ENCODE assay signal across 30 cellular contexts in the genomic region with DNA sequence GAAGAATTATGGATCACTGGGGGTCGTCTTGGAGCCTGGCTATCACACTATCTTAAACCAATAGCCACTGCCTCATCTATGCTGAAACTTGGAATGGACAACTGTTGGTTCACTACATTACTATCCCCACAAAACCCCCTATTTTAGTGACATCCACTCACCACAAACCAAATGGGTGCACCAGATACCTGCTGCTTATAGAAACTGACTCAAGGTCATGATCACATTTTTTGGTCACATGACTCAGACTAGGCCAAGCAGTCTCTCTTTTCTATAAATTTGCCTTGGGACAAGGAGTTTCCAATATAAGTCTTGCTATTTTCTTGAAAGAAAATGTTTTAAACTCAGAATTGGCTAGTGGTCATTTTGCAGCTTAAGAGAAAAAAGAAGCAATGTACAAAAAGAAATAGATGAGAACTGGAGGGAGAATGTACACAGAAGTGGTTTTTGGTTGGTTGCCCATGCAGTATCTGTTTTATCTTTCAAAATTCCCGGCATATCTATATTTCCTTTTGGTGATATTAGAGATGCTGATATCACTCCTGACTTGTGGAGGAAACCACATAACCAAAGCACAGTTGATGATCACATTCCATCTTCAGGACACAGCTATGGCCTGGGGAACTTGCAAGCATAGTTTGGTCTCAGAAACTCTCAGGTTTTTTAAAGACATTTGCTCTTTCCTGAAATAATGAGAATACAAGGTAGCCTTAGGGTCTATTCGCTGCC.
DNase-seq lines count a peak whose midpoint lies in the region; ATAC-seq and TF ChIP-seq lines count a peak whose summit lies in the region.
"Had no signal": no experiment of that assay in that cellular context is flagged by ENCODE, and none has a peak within 500 bp of the region (broad histone marks: within the 10 kb centered on the region; RNA-seq: fewer than 3 reads in every experiment).

No MANE protein-coding gene starts in this region.

- no peak overlapping the region for H2BK20ac ChIP-seq in H9 (ENCODE audit: low read depth, low read length, poor library complexity, severe bottlenecking)

- H3K27ac ChIP-seq in H9 (ENCODE audit: insufficient read length, low read depth, low read length): no peak overlapping the region
- H3K27ac ChIP-seq in effector memory CD4-positive, alpha-beta T cell (ENCODE audit: insufficient read depth, low read length, poor library complexity, severe bottlenecking): no peak overlapping the region
- H3K27ac ChIP-seq: esophagus squamous epithelium, right atrium auricular region, thoracic aorta, VCaP had no signal

- no peaks in the 10 kb centered on the region for H3K27me3 Mint-ChIP-seq in H9 (ENCODE audit: low read depth)
- H3K27me3 Mint-ChIP-seq: activated CD4-positive, alpha-beta T cell treated with anti-CD3 and anti-CD28 coated beads, Interleukin-2, amount 10 ng/mL, durations not matched to agents 24 days and 14 days; B cell; stimulated activated naive CD8-positive, alpha-beta T cell treated with anti-CD3 and anti-CD28 coated beads, Interleukin-15, amount 100 ng/mL, for 72 hours had no signal

- TF ChIP-seq CTCF in astrocyte of the spinal cord (IDR thresholded peaks at IDR 0.05; ENCODE audit: low read depth, low read length) (no peak), H9 (conservative IDR thresholded peaks at IDR 0.05) (no peak)

- no peak overlapping the region for H2BK15ac ChIP-seq in H9 (ENCODE audit: low read depth, low read length)

- DNase-seq in ACHN: peak; percentile 15
- DNase-seq in astrocyte of the spinal cord (ENCODE audit: low read depth, low spot score): peak; percentile 45
- peak; percentile 75 for DNase-seq in iris pigment epithelial cell (ENCODE audit: low read depth)
- DNase-seq in H9: no peak
- DNase-seq in effector memory CD4-positive, alpha-beta T cell: no peak
- DNase-seq in activated naive CD4-positive, alpha-beta T cell treated with Interleukin-2 at 50 U/mL for 16 hours: no peak
- DNase-seq: activated CD4-positive, alpha-beta T cell treated with anti-CD3 and anti-CD28 coated beads, Interleukin-2, amount 10 ng/mL, durations not matched to agents 24 days and 14 days; activated CD8-positive, alpha-beta memory T cell treated with anti-CD3 and anti-CD28 coated beads for 24 hours; activated effector memory CD4-positive, alpha-beta T cell treated with anti-CD3 and anti-CD28 coated beads, Interleukin-2, amount 50 U/mL, for 16 hours; activated naive CD8-positive, alpha-beta T cell treated with anti-CD3 and anti-CD28 coated beads for 36 hours; activated T-cell treated with anti-CD3 and anti-CD28 coated beads for 4 hours; CD8-positive, alpha-beta memory T cell; esophagus squamous epithelium; immature natural killer cell; Kasumi-1; mesenchymal stem cell; NCI-H146; posterior cingulate gyrus; stimulated activated CD4-positive, alpha-beta T cell treated with anti-CD3 and anti-CD28 coated beads, Interleukin-2, amount 100 ng/mL, for 24 hours; stimulated activated naive CD8-positive, alpha-beta T cell treated with anti-CD3 and anti-CD28 coated beads, Interleukin-15, amount 100 ng/mL, for 72 hours; T1000 had no signal

- H4K8ac ChIP-seq in H9 (replicated peaks; ENCODE audit: insufficient read length, low read depth, low read length): no peak overlapping the region

- H3K9me3 ChIP-seq in H9 (ENCODE audit: control insufficient read depth, low read depth, low read length): no peaks in the 10 kb centered on the region
- no peaks in the 10 kb centered on the region for H3K9me3 ChIP-seq in effector memory CD4-positive, alpha-beta T cell (ENCODE audit: control insufficient read depth, low read length)
- H3K9me3 ChIP-seq: esophagus squamous epithelium, right atrium auricular region had no signal

- in situ Hi-C loops in ACHN (cut with HindIII; ENCODE audit: low pct_ligation_motif_present, low pct_unique_long_range_greater_than_20kb, low sequenced_read_pairs): no loop called here
- in situ Hi-C loops in astrocyte of the spinal cord (cut with HindIII; ENCODE audit: low sequenced_read_pairs): no loop called here

- WGBS in H9 (ENCODE audit: extremely low coverage, insufficient read length, low lambda C conversion rate): no CpG with 5 or more reads among the region's 3 CpGs

- H3K4me2 ChIP-seq in H9 (ENCODE audit: insufficient read depth, insufficient read length, low read length): no peak overlapping the region

- H2BK5ac ChIP-seq in H9 (ENCODE audit: insufficient read length, low read length): no peak overlapping the region

- no peak overlapping the region for H3K4me3 Mint-ChIP-seq in H9
- H3K4me3 Mint-ChIP-seq: activated CD4-positive, alpha-beta T cell treated with anti-CD3 and anti-CD28 coated beads, Interleukin-2, amount 10 ng/mL, durations not matched to agents 24 days and 14 days; activated naive CD8-positive, alpha-beta T cell treated with anti-CD3 and anti-CD28 coated beads for 36 hours; B cell; CD8-positive, alpha-beta memory T cell; immature natural killer cell; neural crest cell; stimulated activated naive CD8-positive, alpha-beta T cell treated with anti-CD3 and anti-CD28 coated beads, Interleukin-15, amount 100 ng/mL, for 72 hours had no signal

- no peaks in the 10 kb centered on the region for H4K20me1 ChIP-seq in H9 (ENCODE audit: control insufficient read depth, insufficient read depth, insufficient read length)

- H3K79me1 ChIP-seq in H9 (ENCODE audit: insufficient read depth, low read depth, low read length, poor library complexity, severe bottlenecking): no peaks in the 10 kb centered on the region

- H3K9me3 Mint-ChIP-seq in H9: no peaks in the 10 kb centered on the region
- H3K9me3 Mint-ChIP-seq: activated CD4-positive, alpha-beta T cell treated with anti-CD3 and anti-CD28 coated beads, Interleukin-2, amount 10 ng/mL, durations not matched to agents 24 days and 14 days; activated naive CD8-positive, alpha-beta T cell treated with anti-CD3 and anti-CD28 coated beads for 36 hours had no signal

- no peak overlapping the region for H4K5ac ChIP-seq in H9 (ENCODE audit: insufficient read length, low read depth, low read length)

- no peaks in the 10 kb centered on the region; the same call in 1 of the 2 replicates for H3K4me1 ChIP-seq in H9 (ENCODE audit: insufficient read depth, low read length)
- no peaks in the 10 kb centered on the region for H3K4me1 ChIP-seq in effector memory CD4-positive, alpha-beta T cell (ENCODE audit: control insufficient read depth, insufficient read depth, low read length, poor library complexity, severe bottlenecking)
- H3K4me1 ChIP-seq: esophagus squamous epithelium, right atrium auricular region had no signal

- H3K27me3 ChIP-seq in H9 (ENCODE audit: insufficient read depth, low read length): no peaks in the 10 kb centered on the region
- no peaks in the 10 kb centered on the region for H3K27me3 ChIP-seq in effector memory CD4-positive, alpha-beta T cell (replicated peaks; ENCODE audit: control insufficient read depth, insufficient read depth, low read length, poor library complexity, severe bottlenecking)
- H3K27me3 ChIP-seq: right atrium auricular region had no signal

- H2AFZ ChIP-seq in H9 (ENCODE audit: low read length): no peak overlapping the region

- no peaks in the 10 kb centered on the region for H3K79me2 ChIP-seq in H9 (ENCODE audit: insufficient read depth, low read length)

- no peak overlapping the region for H3K14ac ChIP-seq in H9 (ENCODE audit: insufficient read depth, low read length)

- peak; percentile 41 for ATAC-seq in HG02610 (IDR thresholded peaks at IDR 0.05; ENCODE audit: unreplicated experiment)
- no peak for ATAC-seq in activated CD4-positive, CD25-positive, alpha-beta regulatory T cell treated with anti-CD3 and anti-CD28 coated beads, Interleukin-2, amount 50 U/mL, for 24 hours
- ATAC-seq: HCT116; left lobe of liver; stimulated activated naive CD8-positive, alpha-beta T cell treated with anti-CD3 and anti-CD28 coated beads, Interleukin-15, amount 100 ng/mL, for 72 hours had no signal

- no peak overlapping the region for H2AK5ac ChIP-seq in H9 (ENCODE audit: insufficient read length, low read length)

- no peak overlapping the region for H3T11ph ChIP-seq in H9 (ENCODE audit: low read length)

- peaks cover 12 to 17% of the 10 kb centered on the region in 2 experiments for H3K4me1 Mint-ChIP-seq in H9
- H3K4me1 Mint-ChIP-seq: activated CD4-positive, alpha-beta T cell treated with anti-CD3 and anti-CD28 coated beads, Interleukin-2, amount 10 ng/mL, durations not matched to agents 24 days and 14 days; activated naive CD8-positive, alpha-beta T cell treated with anti-CD3 and anti-CD28 coated beads for 36 hours; B cell; CD8-positive, alpha-beta memory T cell; immature natural killer cell; neural crest cell; stimulated activated naive CD8-positive, alpha-beta T cell treated with anti-CD3 and anti-CD28 coated beads, Interleukin-15, amount 100 ng/mL, for 72 hours had no signal

- no peak overlapping the region for H3K56ac ChIP-seq in H9 (ENCODE audit: insufficient read length, low read depth, low read length)

- no peak overlapping the region for H3K4ac ChIP-seq in H9 (ENCODE audit: low read depth, low read length)

- H3K27ac Mint-ChIP-seq in H9: no peak overlapping the region
- H3K27ac Mint-ChIP-seq: activated CD4-positive, alpha-beta T cell treated with anti-CD3 and anti-CD28 coated beads, Interleukin-2, amount 10 ng/mL, durations not matched to agents 24 days and 14 days; activated naive CD8-positive, alpha-beta T cell treated with anti-CD3 and anti-CD28 coated beads for 36 hours; B cell; CD8-positive, alpha-beta memory T cell; immature natural killer cell; stimulated activated naive CD8-positive, alpha-beta T cell treated with anti-CD3 and anti-CD28 coated beads, Interleukin-15, amount 100 ng/mL, for 72 hours had no signal

- no peak overlapping the region for H3K9ac ChIP-seq in H9 (ENCODE audit: extremely low read depth, insufficient read length, low read length)

- no peak overlapping the region for H2BK120ac ChIP-seq in H9 (ENCODE audit: low read depth, low read length, poor library complexity, severe bottlenecking)

- H3K36me3 ChIP-seq in effector memory CD4-positive, alpha-beta T cell (ENCODE audit: control insufficient read depth, insufficient read depth, low read length): no peaks in the 10 kb centered on the region
- H3K36me3 ChIP-seq: esophagus squamous epithelium, right atrium auricular region, thoracic aorta had no signal

- no peak overlapping the region for H3K18ac ChIP-seq in H9 (ENCODE audit: insufficient read length, low read depth, low read length)

- H4K91ac ChIP-seq in H9 (ENCODE audit: insufficient read length, low read depth, low read length): no peak overlapping the region

- H3K4me3 ChIP-seq in astrocyte of the spinal cord (ENCODE audit: low read depth, low read length): no peak overlapping the region
- no peak overlapping the region for H3K4me3 ChIP-seq in effector memory CD4-positive, alpha-beta T cell (ENCODE audit: insufficient read depth, low read depth, low read length, poor library complexity, severe bottlenecking)
- H3K4me3 ChIP-seq: esophagus squamous epithelium, right atrium auricular region, thoracic aorta had no signal

- no peaks in the 10 kb centered on the region for H3K36me3 Mint-ChIP-seq in H9 (ENCODE audit: insufficient read depth in 1 of 3, low read depth in 3 of 3)
- H3K36me3 Mint-ChIP-seq: activated naive CD8-positive, alpha-beta T cell treated with anti-CD3 and anti-CD28 coated beads for 36 hours; immature natural killer cell had no signal

- no peaks in the 10 kb centered on the region for H3K23me2 ChIP-seq in H9 (ENCODE audit: insufficient read length, low read depth, low read length, poor library complexity, severe bottlenecking)

- no peak overlapping the region for H3K23ac ChIP-seq in H9 (ENCODE audit: insufficient read length, low read depth, low read length)

- no peak overlapping the region for H2BK12ac ChIP-seq in H9 (ENCODE audit: insufficient read length, low read depth, low read length)

Comparison
In these comparisons a context has a peak if more than half of its experiments do, and no peak if none do; other contexts are left out.
1. DNase-seq: peak in ACHN (single experiment), astrocyte of the spinal cord (single experiment) and iris pigment epithelial cell (single experiment); none in H9 (single experiment), effector memory CD4-positive, alpha-beta T cell (0 of 3) and activated naive CD4-positive, alpha-beta T cell treated with Interleukin-2 at 50 U/mL for 16 hours (single experiment).